Comparison of ENCODE assay signal across 11 cellular contexts in genomic region chr18:8478968-8479370, GRCh38.
DNase-seq lines count a peak whose midpoint lies in the region; ATAC-seq and TF ChIP-seq lines count a peak whose summit lies in the region.
"Had no signal": no experiment of that assay in that cellular context is flagged by ENCODE, and none has a peak within 500 bp of the region (broad histone marks: within the 10 kb centered on the region; RNA-seq: fewer than 3 reads in every experiment).

No MANE protein-coding gene starts in this region.

- no peaks in the 10 kb centered on the region for H3F3A ChIP-seq in SK-N-SH (replicated peaks; ENCODE audit: insufficient read depth)

- H3K36me3 ChIP-seq in SK-N-SH (replicated peaks in 1 of 2; ENCODE audit: control insufficient read depth in 1 of 2, insufficient read depth in 2 of 2, low read length in 1 of 2) (no peaks in the 10 kb centered on the region), neuronal stem cell (replicated peaks in 1 of 2; ENCODE audit: control insufficient read depth in 2 of 2, insufficient read depth in 2 of 2, low read length in 2 of 2) (no peaks in the 10 kb centered on the region), esophagus squamous epithelium (no peaks in the 10 kb centered on the region)

- no peaks in the 10 kb centered on the region for H3K9me3 ChIP-seq in SK-N-SH
- no peaks in the 10 kb centered on the region for H3K9me3 ChIP-seq in neuronal stem cell (replicated peaks in 1 of 2; ENCODE audit: control insufficient read depth in 2 of 2, insufficient read depth in 1 of 2, low read depth in 1 of 2, low read length in 2 of 2)
- H3K9me3 ChIP-seq in esophagus squamous epithelium = no peaks in the 10 kb centered on the region

- TF ChIP-seq EP300 in SK-N-SH (IDR thresholded peaks at IDR 0.05; ENCODE audit: borderline replicate concordance in 1 of 2, low read depth in 1 of 2, low read length in 1 of 2) = no peak

- no peak overlapping the region for H3K27ac ChIP-seq in SK-N-SH (ENCODE audit: low read depth in 2 of 2, low read length in 1 of 2)
- no peak overlapping the region for H3K27ac ChIP-seq in VCaP
- no peak overlapping the region for H3K27ac ChIP-seq in neuronal stem cell (replicated peaks; ENCODE audit: low read length)
- no peak overlapping the region for H3K27ac ChIP-seq in esophagus squamous epithelium
- H3K27ac ChIP-seq: SK-N-MC had no signal

- no peak for TF ChIP-seq POLR2A in esophagus squamous epithelium (IDR thresholded peaks at IDR 0.05)

- H3K9me2 ChIP-seq in SK-N-SH = no peaks in the 10 kb centered on the region

- H3K79me2 ChIP-seq in SK-N-SH (ENCODE audit: insufficient read depth) = no peaks in the 10 kb centered on the region

- 69% methylated on average over 4 of the region's 11 CpGs for WGBS in SK-N-SH (ENCODE audit: low lambda C conversion rate)
- WGBS in neuronal stem cell (ENCODE audit: extremely low coverage in 2 of 2, insufficient read length in 2 of 2, insufficient replicate concordance in 1 of 2), 2 donors = no CpG with 5 or more reads among the region's 11 CpGs
- 77 to 79% methylated on average over 10 to 11 of the region's 11 CpGs for WGBS in esophagus squamous epithelium, 2 donors

- H2AFZ ChIP-seq in SK-N-SH (ENCODE audit: low read depth) (no peak overlapping the region), neuronal stem cell (ENCODE audit: low read length) (no peak overlapping the region)

- CTCF ChIA-PET in SK-N-SH (lab: Yijun Ruan, JAX) = interaction anchor here (0.5 to 6.0 kb wide), 35 partner anchors 8 to 1253 kb away, joined by 3 to 87 read pairs (median 5); partner anchors contain the start of genes LRRC30 and PTPRM

- no peaks in the 10 kb centered on the region for H3K79me1 ChIP-seq in neuronal stem cell (ENCODE audit: low read depth, low read length)

- H2BK5ac ChIP-seq in neuronal stem cell (ENCODE audit: low read length) = peak overlapping the region; percentile 47

- H3K14ac ChIP-seq in neuronal stem cell (ENCODE audit: low read length) = no peak overlapping the region

- TF ChIP-seq CTCF in SK-N-SH (IDR thresholded peaks at IDR 0.05) = no peak
- peak; percentile 33 for TF ChIP-seq CTCF in VCaP (conservative IDR thresholded peaks at IDR 0.05)
- no peak for TF ChIP-seq CTCF in esophagus squamous epithelium (IDR thresholded peaks at IDR 0.05)

- H2BK12ac ChIP-seq in neuronal stem cell (ENCODE audit: low read length) = no peak overlapping the region

- peak overlapping the region; percentile 56 for H3K18ac ChIP-seq in neuronal stem cell (ENCODE audit: low read length)

- H3K4me2 ChIP-seq in SK-N-SH (no peak overlapping the region), neuronal stem cell (ENCODE audit: insufficient read depth, low read length, poor library complexity, severe bottlenecking) (no peak overlapping the region)
- H3K4me2 ChIP-seq: GM23338 had no signal

- ATAC-seq in SK-N-SH treated with all-trans-retinoic acid at 6 μM for 48 hours = peak; percentile 14; the same call in 1 of the 3 replicates
- ATAC-seq in HG02678 (IDR thresholded peaks at IDR 0.05; ENCODE audit: unreplicated experiment) = peak; percentile 6
- no peak for ATAC-seq in HG03097 (IDR thresholded peaks at IDR 0.05; ENCODE audit: low FRiP score, unreplicated experiment)

- no peak overlapping the region for H2BK15ac ChIP-seq in neuronal stem cell (ENCODE audit: low read length)

- H3K4me3 ChIP-seq in SK-N-SH (ENCODE audit: low read depth in 2 of 2, low read length in 1 of 2) (no peak overlapping the region), neuronal stem cell (ENCODE audit: low read length in 2 of 2) (no peak overlapping the region), esophagus squamous epithelium (no peak overlapping the region)
- H3K4me3 ChIP-seq: GM23338, SK-N-MC had no signal

- H3K4me1 ChIP-seq in SK-N-SH (ENCODE audit: control insufficient read depth in 1 of 2, insufficient read depth in 2 of 2, low read depth in 1 of 2, low read length in 1 of 2) (peaks cover 0 to 6% of the 10 kb centered on the region in 2 experiments; a peak in 1 of 4 replicates), neuronal stem cell (ENCODE audit: control insufficient read depth in 2 of 2, insufficient read depth in 1 of 2, low read depth in 1 of 2, low read length in 2 of 2) (no peaks in the 10 kb centered on the region), esophagus squamous epithelium (no peaks in the 10 kb centered on the region)

- DNase-seq in SK-N-SH (no peak), neuronal stem cell (ENCODE audit: low spot score) (no peak), hepatic stellate cell (ENCODE audit: low spot score) (no peak), esophagus squamous epithelium (lab: John Stamatoyannopoulos, UW) (no peak)
- DNase-seq: DMS153 had no signal

- TF ChIP-seq RAD21 in SK-N-SH (IDR thresholded peaks at IDR 0.05; ENCODE audit: low read length) = no peak

- H2AK5ac ChIP-seq in neuronal stem cell (ENCODE audit: low read depth, low read length) = no peak overlapping the region

- H3K4ac ChIP-seq in neuronal stem cell (ENCODE audit: low read length) = no peak overlapping the region

- intact Hi-C loops in esophagus squamous epithelium (cut with DNase I) = no loop called here

- no peak overlapping the region for H2BK120ac ChIP-seq in neuronal stem cell (ENCODE audit: low read depth, low read length)

- H3K23ac ChIP-seq in neuronal stem cell (ENCODE audit: low read depth, low read length, poor library complexity) = peak overlapping the region; percentile 62

- no peaks in the 10 kb centered on the region for H4K20me1 ChIP-seq in SK-N-SH (ENCODE audit: insufficient read depth)

- H3K9ac ChIP-seq in SK-N-SH = no peak overlapping the region
- peak overlapping the region; percentile 22 for H3K9ac ChIP-seq in neuronal stem cell (ENCODE audit: low read depth, low read length, poor library complexity)

- H4K8ac ChIP-seq in neuronal stem cell (ENCODE audit: low read depth, low read length) = no peak overlapping the region

- H4K91ac ChIP-seq in neuronal stem cell (ENCODE audit: low read depth, low read length, poor library complexity) = no peak overlapping the region

- H3K27me3 ChIP-seq in SK-N-SH (ENCODE audit: insufficient read depth) (no peaks in the 10 kb centered on the region), neuronal stem cell (ENCODE audit: control insufficient read depth in 3 of 3, insufficient read depth in 3 of 3, low read depth in 1 of 3, low read length in 3 of 3) (no peaks in the 10 kb centered on the region), esophagus squamous epithelium (peaks cover 0 to 24% (median 0%) of the 10 kb centered on the region in 4 donors)

- POLR2A ChIA-PET in SK-N-SH (lab: Yijun Ruan, JAX) = no interaction called here

TF ChIP-seq in SK-N-SH treated with all-trans-retinoic acid at 6 μM for 48 hours, 23 proteins besides CTCF, POLR2A, EP300 and RAD21 (continues in another document):
- TF ChIP-seq CREB5 (CRISPR knock-in tag; IDR thresholded peaks at IDR 0.05; ENCODE audit: low read depth) (no peak), CSDC2 (CRISPR knock-in tag; IDR thresholded peaks at IDR 0.05) (no peak), ZNF8 (CRISPR knock-in tag; IDR thresholded peaks at IDR 0.05) (no peak)

TF ChIP-seq in SK-N-SH, 30 proteins besides CTCF, POLR2A, EP300 and RAD21:
- TF ChIP-seq JUND (IDR thresholded peaks at IDR 0.05) (no peak), FOXM1 (IDR thresholded peaks at IDR 0.05; ENCODE audit: low read depth) (no peak), MXI1 (IDR thresholded peaks at IDR 0.05; ENCODE audit: low read depth, low read length) (no peak), SIN3A (IDR thresholded peaks at IDR 0.05; ENCODE audit: borderline replicate concordance, low read depth, low read length) (no peak), FOXJ3 (CRISPR knock-in tag; IDR thresholded peaks at IDR 0.05) (no peak), MEF2A (IDR thresholded peaks at IDR 0.05; ENCODE audit: borderline replicate concordance, low read depth) (no peak)
TF ChIP-seq in SK-N-SH: peak in this region for 0.
